ENCODE assay signal across 8 cellular contexts in genomic region chr17:67800495-67800928, GRCh38. TPM values are rescaled to one million over a fixed set of nuclear protein-coding genes. Genes with fewer than 3 reads are reported as not detected.
A peak's percentile ranks its signal among the peaks of the same experiment; 100 is the strongest.
DNase-seq lines count a peak whose midpoint lies in the region; ATAC-seq, FAIRE-seq and TF ChIP-seq lines count a peak whose summit lies in the region.

No MANE protein-coding gene starts in this region.

- H3K9me3 ChIP-seq in A673 (ENCODE audit: low read depth, low read length, poor library complexity, severe bottlenecking) (no peaks in the 10 kb centered on the region), H1 (ENCODE audit: insufficient read depth in 2 of 2, low read depth in 1 of 2, low read length in 1 of 2) (no peaks in the 10 kb centered on the region)

- H3K4ac ChIP-seq in H1 (replicated peaks; ENCODE audit: insufficient read length, low read depth, low read length), result no peak overlapping the region

- POLR2A ChIA-PET in A673 (lab: Charles Lee; ENCODE audit: low non-redundant PET) (interaction anchor here (0.6 to 0.7 kb wide), 3 partner anchors 17 to 130 kb away, joined by 3 to 5 read pairs (median 4); no protein-coding TSS in a partner anchor), H1 (lab: Charles Lee; ENCODE audit: partially characterized antibody) (interaction anchor here (0.9 to 2.2 kb wide), 4 partner anchors 9 to 83 kb away, joined by 3 to 8 read pairs (median 4); partner anchors contain the start of genes BPTF and NOL11)

- DNase-seq in A673 (ENCODE audit: low spot score), result peak; percentile 71
- peak; percentile 60 for DNase-seq in NCI-H510A (lab: John Stamatoyannopoulos, UW)
- DNase-seq in activated CD4-positive, alpha-beta T cell treated with anti-CD3 and anti-CD28 coated beads, Interleukin-2, amount 50 U/mL, for 1 hour, result peak; percentile 33
- peak; percentile 59 to 87 for DNase-seq in H1 (ENCODE audit: low read depth in 1 of 2, low spot score in 2 of 2)
- DNase-seq in memory B cell (ENCODE audit: low spot score in 2 of 2), result peak; percentile 58 to 62
- peak; percentile 10 to 14 for DNase-seq in stimulated activated CD8-positive, alpha-beta memory T cell treated with anti-CD3 and anti-CD28 coated beads, Interleukin-7, amount 100 ng/mL, for 1 hour (ENCODE audit: low read depth in 2 of 2)

- no peak overlapping the region for H3K18ac ChIP-seq in H1 (ENCODE audit: extremely low read depth, low read length)

- no peak overlapping the region for H3K23ac ChIP-seq in H1 (ENCODE audit: insufficient read length)

- H4K5ac ChIP-seq in H1 (ENCODE audit: insufficient read length, low read depth, low read length), result no peak overlapping the region

- H3K4me1 ChIP-seq in A673 (ENCODE audit: insufficient read depth, low read length, poor library complexity, severe bottlenecking) (no peaks in the 10 kb centered on the region), H1 (replicated peaks in 1 of 4; ENCODE audit: control insufficient read depth in 3 of 4, insufficient read depth in 4 of 4, low read length in 3 of 4) (peaks cover 0 to 3% (median 0%) of the 10 kb centered on the region in 4 experiments; a peak in 2 of 7 replicates)

- no peaks in the 10 kb centered on the region for H3K23me2 ChIP-seq in H1 (ENCODE audit: low read depth, low read length)

- H2AFZ ChIP-seq in H1 (ENCODE audit: low read length), result no peak overlapping the region

- CTCF ChIA-PET in A673 (lab: Charles Lee) (no interaction called here), H1 (lab: Charles Lee; ENCODE audit: partially characterized antibody) (interaction anchor here (0.6 to 7.6 kb wide), 26 partner anchors 9 to 490 kb away, joined by 3 to 88 read pairs (median 4); partner anchors contain the start of gene BPTF)

- H4K20me1 ChIP-seq in H1 (replicated peaks in 1 of 2; ENCODE audit: control insufficient read depth in 1 of 2, insufficient read depth in 2 of 2, low read length in 2 of 2), result no peaks in the 10 kb centered on the region

- no peak for TF ChIP-seq POLR2A in H1 (IDR thresholded peaks at IDR 0.05; ENCODE audit: control extremely low read depth in 1 of 2, low read depth in 2 of 2, low read length in 2 of 2)

- H4K91ac ChIP-seq in H1 (replicated peaks; ENCODE audit: insufficient read length, low read length), result no peak overlapping the region

- peaks cover 6% of the 10 kb centered on the region for H3K4me1 Mint-ChIP-seq in memory B cell

- H3K4me2 ChIP-seq in H1 (ENCODE audit: insufficient read depth in 1 of 2, low read depth in 2 of 2, low read length in 2 of 2), result no peak overlapping the region

- no peak overlapping the region for H3K14ac ChIP-seq in H1 (ENCODE audit: insufficient read length)

- 48% methylated on average over 7 of the region's 7 CpGs; no CpG with 5 or more reads in 1 of the 2 experiments for WGBS in H1 (ENCODE audit: extremely low coverage in 1 of 2, insufficient coverage in 1 of 2, insufficient read length in 1 of 2, insufficient replicate concordance in 2 of 2, low coverage in 1 of 2, low lambda C conversion rate in 2 of 2, missing lambda C conversion rate in 1 of 2), 2 experiments

- H2AK5ac ChIP-seq in H1 (ENCODE audit: low read depth, low read length), result no peak overlapping the region

- TF ChIP-seq CTCF in A673 (conservative IDR thresholded peaks at IDR 0.05; ENCODE audit: low read depth, low read length) (peak; percentile 72), H1 (IDR thresholded peaks at IDR 0.05; ENCODE audit: control extremely low read depth in 1 of 3, insufficient read depth in 1 of 3, low read depth in 1 of 3, low read length in 3 of 3) (peak; percentile 83 to 88 (median 86))

- no peaks in the 10 kb centered on the region for H3K27me3 Mint-ChIP-seq in memory B cell

- BruUV-seq in A673 (replicated peaks; lab: Mats Ljungman, UMichigan), result no TSS peak

- intact Hi-C loops in A673 (cut with micrococcal nuclease; ENCODE audit: unreplicated experiment), result loop anchor here (10.0 kb wide), 1 partner anchor 214 kb away; no protein-coding TSS in a partner anchor

- H3K9me3 Mint-ChIP-seq in memory B cell, result no peaks in the 10 kb centered on the region

- H3K4me3 ChIP-seq in A673 (ENCODE audit: low read depth, low read length, poor library complexity, severe bottlenecking) (no peak overlapping the region), H1 (ENCODE audit: extremely low read depth in 1 of 4, insufficient read depth in 2 of 4, low read depth in 3 of 4, low read length in 4 of 4) (no peak overlapping the region)

- no peak overlapping the region for H3K4me3 Mint-ChIP-seq in memory B cell

- peak; percentile 79 for ATAC-seq in GM18511 (IDR thresholded peaks at IDR 0.05; ENCODE audit: unreplicated experiment)
- ATAC-seq in HG03103 (IDR thresholded peaks at IDR 0.05; ENCODE audit: low read depth, unreplicated experiment), result peak; percentile 76
- peak; percentile 92 for ATAC-seq in memory B cell (ENCODE audit: low read depth)

- H3K56ac ChIP-seq in H1 (replicated peaks; ENCODE audit: insufficient read length, low read depth, low read length), result no peak overlapping the region

- H3K79me2 ChIP-seq in H1 (ENCODE audit: control insufficient read depth in 1 of 2, insufficient read depth in 2 of 2, low read length in 2 of 2), result no peaks in the 10 kb centered on the region

- H3K79me1 ChIP-seq in H1 (ENCODE audit: low read depth, low read length), result no peaks in the 10 kb centered on the region

- H3K36me3 Mint-ChIP-seq in memory B cell, result no peaks in the 10 kb centered on the region

- H3K27ac ChIP-seq in A673 (ENCODE audit: low read depth, low read length, poor library complexity, severe bottlenecking) (no peak overlapping the region), H1 (ENCODE audit: low read depth, low read length) (no peak overlapping the region)

- no peak overlapping the region for H3K27ac Mint-ChIP-seq in memory B cell

- peak; percentile 80 to 88 for TF ChIP-seq RAD21 in H1 (IDR thresholded peaks at IDR 0.05 in 1 of 2, conservative IDR thresholded peaks at IDR 0.05 in 1 of 2; ENCODE audit: low read depth in 2 of 2, low read length in 2 of 2)

- no peak overlapping the region for H2BK12ac ChIP-seq in H1 (ENCODE audit: low read depth, low read length)

- no peak overlapping the region for H2BK20ac ChIP-seq in H1 (ENCODE audit: low read length)

- H4K8ac ChIP-seq in H1 (ENCODE audit: extremely low read depth, insufficient read depth, low read length), result no peak overlapping the region

- H3K36me3 ChIP-seq in A673 (ENCODE audit: insufficient read depth, low read length, poor library complexity, severe bottlenecking), result no peaks in the 10 kb centered on the region
- no peaks in the 10 kb centered on the region for H3K36me3 ChIP-seq in H1 (ENCODE audit: control insufficient read depth in 2 of 4, insufficient read depth in 4 of 4, low read length in 3 of 4)

- no peak overlapping the region for H2BK120ac ChIP-seq in H1 (replicated peaks; ENCODE audit: low read depth, low read length)

- H2BK5ac ChIP-seq in H1 (ENCODE audit: low read depth, low read length), result no peak overlapping the region

- no peaks in the 10 kb centered on the region for H3K27me3 ChIP-seq in A673 (replicated peaks; ENCODE audit: insufficient read depth, low read depth, low read length, poor library complexity)
- no peaks in the 10 kb centered on the region; a peak in 1 of 7 replicates for H3K27me3 ChIP-seq in H1 (replicated peaks in 1 of 4; ENCODE audit: control insufficient read depth in 3 of 4, extremely low read depth in 1 of 4, insufficient read depth in 3 of 4, low read length in 3 of 4)

- no peak for FAIRE-seq in H1 (lab: Jason Lieb, UNC)

- no peak for TF ChIP-seq EP300 in H1 (IDR thresholded peaks at IDR 0.05; ENCODE audit: borderline replicate concordance in 1 of 2, low read depth in 2 of 2, low read length in 2 of 2)

- no peak overlapping the region for H3K9ac ChIP-seq in H1 (replicated peaks in 1 of 4; ENCODE audit: extremely low read depth in 1 of 4, low read depth in 3 of 4, low read length in 3 of 4)

- H2BK15ac ChIP-seq in H1 (ENCODE audit: low read length), result no peak overlapping the region

TF ChIP-seq in H1, 55 proteins besides CTCF, POLR2A, EP300 and RAD21:
- TF ChIP-seq CREB1 (IDR thresholded peaks at IDR 0.05) (peak; percentile 52; the same call in 1 of the 2 replicates), TAF7 (optimal IDR thresholded peaks at IDR 0.05; ENCODE audit: borderline replicate concordance, low read depth, low read length) (no peak)

RNA-seq across cellular contexts. Expression of gene BPTF, which starts 24.8 kb away (rescaled TPM):
- total RNA-seq in A673 (2021), result 108 and 109 TPM in 2 replicates
- 223 and 228 TPM in 2 replicates for total RNA-seq in H1 (2021; fragmentation: NEBNext Ultra II Directional; extraction: Animal tissue kit (Norgen Biotek cat#: 25700))
- polyA plus RNA-seq in H1 (2011; rRNA removed), result 86.0 and 107 TPM in 2 replicates
- 77.6 TPM for polyA plus RNA-seq in H1 (2011; cell fraction: cytosol; rRNA removed)
- 284 TPM for polyA plus RNA-seq in H1 (2011; cell fraction: nucleus; rRNA removed)
- polyA plus RNA-seq in H1 (2012, experiment 1 of 2), result 124 to 166 TPM (median 143 TPM) in 4 replicates
- 6.0 TPM for polyA plus RNA-seq in H1 (2012, experiment 2 of 2)
- 130 TPM for polyA plus RNA-seq in H1 (2013, experiment 1 of 2)
- 114 TPM for polyA plus RNA-seq in H1 (2013, experiment 2 of 2)
- 286 and 392 TPM in 2 replicates for polyA minus RNA-seq in H1 (2011; rRNA and poly(A)+ RNA removed)
- 97.2 TPM for polyA minus RNA-seq in H1 (2011; cell fraction: cytosol; rRNA and poly(A)+ RNA removed)
- polyA minus RNA-seq in H1 (2011; cell fraction: nucleus; rRNA and poly(A)+ RNA removed), result 357 TPM

Comparison
In these comparisons a context has a peak if more than half of its experiments do, and no peak if none do; other contexts are left out.
1. DNase-seq: peak in every context shown above with its lines; median percentile 73 in H1; 71 in A673; 60 in NCI-H510A; 60 in memory B cell; 33 in activated CD4-positive, alpha-beta T cell treated with anti-CD3 and anti-CD28 coated beads, Interleukin-2, amount 50 U/mL, for 1 hour; 12 in stimulated activated CD8-positive, alpha-beta memory T cell treated with anti-CD3 and anti-CD28 coated beads, Interleukin-7, amount 100 ng/mL, for 1 hour.